25 cellular contexts compared by ENCODE assay signal in the genomic region with DNA sequence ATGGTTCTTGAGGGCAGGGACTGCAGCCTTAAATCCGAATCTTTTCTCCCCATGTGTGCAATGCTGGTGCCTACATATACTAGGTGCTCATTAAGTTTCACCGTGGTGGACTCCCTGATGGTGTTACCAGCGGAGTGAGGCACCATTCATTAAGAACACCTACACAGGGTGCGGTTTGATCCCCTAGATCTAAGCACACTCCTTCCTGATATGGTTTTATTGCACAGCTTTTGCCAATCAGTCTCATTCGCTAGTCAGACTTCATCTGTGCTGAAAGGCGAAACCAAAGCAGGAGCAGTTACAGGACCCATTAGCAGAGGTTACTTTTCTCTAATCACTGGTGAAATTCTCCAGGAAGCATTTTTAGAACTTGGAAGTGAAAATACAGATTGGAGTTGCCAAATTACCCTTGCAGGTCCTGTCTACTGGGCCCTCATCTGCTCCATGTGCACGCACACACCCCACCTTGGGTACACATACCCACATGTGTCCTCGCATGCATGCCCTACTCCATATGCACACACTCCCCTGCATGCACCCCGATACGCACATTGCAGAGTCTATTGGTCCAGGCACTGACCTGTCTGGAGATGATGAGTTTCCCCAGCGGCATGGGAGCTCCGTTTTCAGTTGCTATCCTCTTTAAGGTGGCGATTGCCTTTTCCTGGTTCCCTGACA. TPM values are rescaled to one million over a fixed set of nuclear protein-coding genes. Genes with fewer than 3 reads are reported as not detected.
DNase-seq lines count a peak whose midpoint lies in the region; ATAC-seq and TF ChIP-seq lines count a peak whose summit lies in the region.
"Had no signal": no experiment of that assay in that cellular context is flagged by ENCODE, and none has a peak within 500 bp of the region (broad histone marks: within the 10 kb centered on the region; RNA-seq: fewer than 3 reads in every experiment).

No MANE protein-coding gene starts in this region.

- H3K36me3 Mint-ChIP-seq in WTC11: no peaks in the 10 kb centered on the region
- H3K36me3 Mint-ChIP-seq: CD14-positive monocyte; CD4-positive, alpha-beta memory T cell; CD4-positive, CD25-positive, alpha-beta regulatory T cell; CD8-positive, alpha-beta memory T cell had no signal

- H4K8ac ChIP-seq in neuronal stem cell (ENCODE audit: low read depth, low read length): no peak overlapping the region

- intact Hi-C loops in cardiac septum (cut with DNase I): no loop called here
- intact Hi-C loops in left ventricle myocardium inferior (cut with micrococcal nuclease): no loop called here

- no peak overlapping the region for H3K9ac ChIP-seq in neuronal stem cell (ENCODE audit: low read depth, low read length, poor library complexity)
- H3K9ac ChIP-seq: BLaER1 had no signal

- H3K4me1 Mint-ChIP-seq in WTC11: no peaks in the 10 kb centered on the region
- H3K4me1 Mint-ChIP-seq: CD4-positive, CD25-positive, alpha-beta regulatory T cell had no signal

- no peak overlapping the region for H2AFZ ChIP-seq in neuronal stem cell (ENCODE audit: low read length)

- WGBS in neuronal stem cell (ENCODE audit: extremely low coverage in 2 of 2, insufficient read length in 2 of 2, insufficient replicate concordance in 1 of 2), 2 donors: no CpG with 5 or more reads among the region's 13 CpGs

- no peak for ATAC-seq in WTC11
- ATAC-seq: A549, GM12878 had no signal

- H3K27me3 Mint-ChIP-seq in WTC11 (ENCODE audit: low read depth): no peaks in the 10 kb centered on the region
- H3K27me3 Mint-ChIP-seq: CD4-positive, CD25-positive, alpha-beta regulatory T cell had no signal

- TF ChIP-seq CTCF in left ventricle myocardium inferior (IDR thresholded peaks at IDR 0.05; ENCODE audit: borderline replicate concordance) (no peak), WTC11 (IDR thresholded peaks at IDR 0.05) (no peak)

- peak; percentile 24 for DNase-seq in cardiac septum (ENCODE audit: low spot score)
- no peak for DNase-seq in left ventricle myocardium inferior
- DNase-seq in neuronal stem cell (ENCODE audit: low spot score): no peak
- DNase-seq in epidermal melanocyte (ENCODE audit: insufficient read length, low spot score): no peak
- no peak for DNase-seq in WTC11 (ENCODE audit: low spot score)
- DNase-seq: BE2C; C1 segment of cervical spinal cord; CD4-positive, alpha-beta memory T cell; CD4-positive, CD25-positive, alpha-beta regulatory T cell; CD8-positive, alpha-beta memory T cell; COR-L47; DMS 273 treated with DMSO at 0.1 percent for 48 hours; DMS153; DMS53; DMS79; DND-41; EL; GDM1 had no signal

- H3K9me3 ChIP-seq in left ventricle myocardium inferior (replicated peaks) (no peaks in the 10 kb centered on the region), neuronal stem cell (replicated peaks in 1 of 2; ENCODE audit: control insufficient read depth in 2 of 2, insufficient read depth in 1 of 2, low read depth in 1 of 2, low read length in 2 of 2) (no peaks in the 10 kb centered on the region)
- H3K9me3 ChIP-seq: A549, BE2C, BLaER1 had no signal

- no peak overlapping the region for H4K91ac ChIP-seq in neuronal stem cell (ENCODE audit: low read depth, low read length, poor library complexity)

- no peak overlapping the region for H3K27ac ChIP-seq in left ventricle myocardium inferior (replicated peaks)
- H3K27ac ChIP-seq in neuronal stem cell (replicated peaks; ENCODE audit: low read length): no peak overlapping the region
- H3K27ac ChIP-seq: 22Rv1, A549, BLaER1 had no signal

- H3K79me1 ChIP-seq in neuronal stem cell (ENCODE audit: low read depth, low read length): no peaks in the 10 kb centered on the region

- POLR2A ChIA-PET in WTC11 (lab: Charles Lee): no interaction called here

- H3K4me1 ChIP-seq in left ventricle myocardium inferior (no peaks in the 10 kb centered on the region), neuronal stem cell (ENCODE audit: control insufficient read depth in 2 of 2, insufficient read depth in 1 of 2, low read depth in 1 of 2, low read length in 2 of 2) (no peaks in the 10 kb centered on the region)
- H3K4me1 ChIP-seq: A549, BE2C, BLaER1 had no signal

- H3K4ac ChIP-seq in neuronal stem cell (ENCODE audit: low read length): no peak overlapping the region

- no peak overlapping the region for H3K4me3 Mint-ChIP-seq in WTC11
- H3K4me3 Mint-ChIP-seq: CD14-positive monocyte; CD4-positive, alpha-beta memory T cell; CD4-positive, CD25-positive, alpha-beta regulatory T cell; CD8-positive, alpha-beta memory T cell had no signal

- H3K4me3 ChIP-seq in left ventricle myocardium inferior: no peak overlapping the region
- H3K4me3 ChIP-seq in neuronal stem cell (ENCODE audit: low read length in 2 of 2): peak overlapping the region in 1 of 2 donors; percentile 38
- H3K4me3 ChIP-seq: A549, BLaER1, GM12878 had no signal

- no peak overlapping the region for H2AK5ac ChIP-seq in neuronal stem cell (ENCODE audit: low read depth, low read length)

- H3K27ac Mint-ChIP-seq in WTC11: no peak overlapping the region
- H3K27ac Mint-ChIP-seq: CD4-positive, CD25-positive, alpha-beta regulatory T cell; CD8-positive, alpha-beta memory T cell had no signal

- H2BK5ac ChIP-seq in neuronal stem cell (ENCODE audit: low read length): no peak overlapping the region

- H3K9me3 Mint-ChIP-seq in WTC11: no peaks in the 10 kb centered on the region
- H3K9me3 Mint-ChIP-seq: CD8-positive, alpha-beta memory T cell had no signal

- peak overlapping the region; percentile 66 for H3K23ac ChIP-seq in neuronal stem cell (ENCODE audit: low read depth, low read length, poor library complexity)

- H3K4me2 ChIP-seq in neuronal stem cell (ENCODE audit: insufficient read depth, low read length, poor library complexity, severe bottlenecking): no peak overlapping the region
- H3K4me2 ChIP-seq: A549, BLaER1 had no signal

- no peak overlapping the region for H2BK15ac ChIP-seq in neuronal stem cell (ENCODE audit: low read length)

- H2BK12ac ChIP-seq in neuronal stem cell (ENCODE audit: low read length): no peak overlapping the region

- H3K36me3 ChIP-seq in left ventricle myocardium inferior (no peaks in the 10 kb centered on the region), neuronal stem cell (replicated peaks in 1 of 2; ENCODE audit: control insufficient read depth in 2 of 2, insufficient read depth in 2 of 2, low read length in 2 of 2) (no peaks in the 10 kb centered on the region)
- H3K36me3 ChIP-seq: BE2C, BLaER1 had no signal

- H3K14ac ChIP-seq in neuronal stem cell (ENCODE audit: low read length): no peak overlapping the region

- CTCF ChIA-PET in WTC11 (lab: Charles Lee): no interaction called here

- H2BK120ac ChIP-seq in neuronal stem cell (ENCODE audit: low read depth, low read length): no peak overlapping the region

- H3K18ac ChIP-seq in neuronal stem cell (ENCODE audit: low read length): no peak overlapping the region

- H3K27me3 ChIP-seq in left ventricle myocardium inferior (ENCODE audit: low read depth): no peaks in the 10 kb centered on the region
- H3K27me3 ChIP-seq in neuronal stem cell (ENCODE audit: control insufficient read depth in 3 of 3, insufficient read depth in 3 of 3, low read depth in 1 of 3, low read length in 3 of 3): peaks cover 0 to 6% (median 2%) of the 10 kb centered on the region in 3 experiments
- H3K27me3 ChIP-seq: BE2C, BLaER1 had no signal

TF ChIP-seq in WTC11, 78 proteins besides CTCF, POLR2A, EP300 and RAD21 (continues in another document):
- TF ChIP-seq, protein P1, sequence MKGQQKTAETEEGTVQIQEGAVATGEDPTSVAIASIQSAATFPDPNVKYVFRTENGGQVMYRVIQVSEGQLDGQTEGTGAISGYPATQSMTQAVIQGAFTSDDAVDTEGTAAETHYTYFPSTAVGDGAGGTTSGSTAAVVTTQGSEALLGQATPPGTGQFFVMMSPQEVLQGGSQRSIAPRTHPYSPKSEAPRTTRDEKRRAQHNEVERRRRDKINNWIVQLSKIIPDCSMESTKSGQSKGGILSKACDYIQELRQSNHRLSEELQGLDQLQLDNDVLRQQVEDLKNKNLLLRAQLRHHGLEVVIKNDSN (CRISPR knock-in tag; IDR thresholded peaks at IDR 0.05): no peak
- no peak for TF ChIP-seq SP1 (CRISPR knock-in tag; conservative IDR thresholded peaks at IDR 0.05)
- TF ChIP-seq KAT7 (CRISPR knock-in tag; IDR thresholded peaks at IDR 0.05; ENCODE audit: borderline replicate concordance): no peak
- no peak for TF ChIP-seq FOXP4 (CRISPR knock-in tag; IDR thresholded peaks at IDR 0.05)

RNA-seq across cellular contexts. Expression of gene DAO, which starts 58.5 kb away (rescaled TPM):
- not detected for total RNA-seq in cardiac septum
- not detected for total RNA-seq in left ventricle myocardium inferior
- not detected for polyA plus RNA-seq in neuronal stem cell (2013, experiment 1 of 2)
- not detected for polyA plus RNA-seq in neuronal stem cell (2013, experiment 2 of 2)
- total RNA-seq in WTC11 (2021): 0.17 TPM in 1 of 3 replicates, not detected in the others
- total RNA-seq: A172; CD4-positive, alpha-beta memory T cell; CD4-positive, CD25-positive, alpha-beta regulatory T cell; CD8-positive, alpha-beta memory T cell; Daoy; GM12878 had no signal
- polyA plus RNA-seq: A549; CD14-positive monocyte; CD4-positive, alpha-beta memory T cell; CD4-positive, CD25-positive, alpha-beta regulatory T cell; CD8-positive, alpha-beta memory T cell had no signal
